In genomic region chr18:8537400-8537799, GRCh38 we compare ENCODE assay signal across 25 cellular contexts.
DNase-seq lines count a peak whose midpoint lies in the region; ATAC-seq, FAIRE-seq and TF ChIP-seq lines count a peak whose summit lies in the region.
"Had no signal": no experiment of that assay in that cellular context is flagged by ENCODE, and none has a peak within 500 bp of the region (broad histone marks: within the 10 kb centered on the region; RNA-seq: fewer than 3 reads in every experiment).

No MANE protein-coding gene starts in this region.

- no peak for TF ChIP-seq CTCF in nephron progenitor cell (IDR thresholded peaks at IDR 0.05)

- FAIRE-seq in H54 (lab: Jason Lieb, UNC) = no peak
- FAIRE-seq: GM18507 had no signal

- DNase-seq in DMS 273 (lab: John Stamatoyannopoulos, UW; ENCODE audit: unreplicated experiment) (peak; percentile 37), DMS 273 treated with DMSO at 0.1 percent for 48 hours (lab: John Stamatoyannopoulos, UW) (no peak), NCI-H2171 (lab: John Stamatoyannopoulos, UW) (peak; percentile 76), nephron progenitor cell (no peak), aorta (no peak), SKM-1 treated with dmso at 0.1 percent for 144 hours (lab: John Stamatoyannopoulos, UW; ENCODE audit: unreplicated experiment) (no peak), H54 (ENCODE audit: insufficient read length, low spot score) (no peak)
- DNase-seq: BE2C; CD8-positive, alpha-beta memory T cell; DMS153; DND-41; GM23248; HCEC 1CT; NCI-H1048; NCI-H1417; NCI-H187; NCI-H526; NCI-H82; PC-9; Right ventricle myocardium superior had no signal

- no peaks in the 10 kb centered on the region for H3K36me3 ChIP-seq in aorta (ENCODE audit: control insufficient read depth in 1 of 2, insufficient read depth in 2 of 2, low read length in 1 of 2)
- H3K36me3 ChIP-seq: BE2C, SJSA1 had no signal

- H3K4me3 ChIP-seq in aorta (ENCODE audit: low read length in 2 of 2) = no peak overlapping the region
- H3K4me3 ChIP-seq: GM23248, PC-9, SJSA1 had no signal

- intact Hi-C loops in aorta (cut with DNase I) = no loop called here

- no peaks in the 10 kb centered on the region for H3K36me3 Mint-ChIP-seq in nephron progenitor cell (ENCODE audit: low read depth)
- H3K36me3 Mint-ChIP-seq: CD14-positive monocyte; CD8-positive, alpha-beta memory T cell had no signal

- peaks cover 14% of the 10 kb centered on the region for H3K27me3 Mint-ChIP-seq in nephron progenitor cell (ENCODE audit: low read depth, poor library complexity)

- H3K9me3 Mint-ChIP-seq in nephron progenitor cell = peaks cover 12% of the 10 kb centered on the region

- H3K4me1 ChIP-seq in aorta (ENCODE audit: control insufficient read depth in 1 of 2, insufficient read depth in 2 of 2, low read length in 2 of 2) = no peaks in the 10 kb centered on the region
- H3K4me1 ChIP-seq: BE2C, SJSA1 had no signal

- peaks cover 6% of the 10 kb centered on the region for H3K4me1 Mint-ChIP-seq in nephron progenitor cell
- H3K4me1 Mint-ChIP-seq: CD14-positive monocyte; CD8-positive, alpha-beta memory T cell; IgD-negative memory B cell had no signal

- H3K4me3 Mint-ChIP-seq in nephron progenitor cell = no peak overlapping the region
- H3K4me3 Mint-ChIP-seq: CD14-positive monocyte; CD8-positive, alpha-beta memory T cell; IgD-negative memory B cell had no signal

- WGBS in aorta, 2 donors = 87 to 88% methylated on average over 17 of the region's 17 CpGs

- peak overlapping the region; percentile 81 for H3K27ac Mint-ChIP-seq in nephron progenitor cell
- H3K27ac Mint-ChIP-seq: CD8-positive, alpha-beta memory T cell; IgD-negative memory B cell had no signal

- H3K27ac ChIP-seq in aorta (ENCODE audit: low read depth in 1 of 2, low read length in 2 of 2) = no peak overlapping the region
- H3K27ac ChIP-seq: 22Rv1, GM23248, PC-9, SJSA1 had no signal

- no peak for TF ChIP-seq POLR2A in H54 (IDR thresholded peaks at IDR 0.05; ENCODE audit: low read depth, low read length)

- no peaks in the 10 kb centered on the region for H3K9me3 ChIP-seq in aorta (ENCODE audit: control insufficient read depth, low read length)
- H3K9me3 ChIP-seq: BE2C had no signal

- H3K27me3 ChIP-seq in aorta (ENCODE audit: control insufficient read depth in 1 of 2, insufficient read depth in 2 of 2, low read length in 1 of 2) = no peaks in the 10 kb centered on the region
- H3K27me3 ChIP-seq: BE2C, SJSA1 had no signal

- peak; percentile 29 for ATAC-seq in aorta (ENCODE audit: low FRiP score)

Comparison
In these comparisons a context has a peak if more than half of its experiments do, and no peak if none do; other contexts are left out.
1. DNase-seq: peak in DMS 273 (single experiment) and NCI-H2171 (single experiment); none in DMS 273 treated with DMSO at 0.1 percent for 48 hours (single experiment), nephron progenitor cell (single experiment), aorta (0 of 2), SKM-1 treated with dmso at 0.1 percent for 144 hours (single experiment) and H54 (single experiment).